8 cellular contexts compared by ENCODE assay signal in genomic region chr11:250740-251299, GRCh38. TPM values are rescaled to one million over a fixed set of nuclear protein-coding genes. Genes with fewer than 3 reads are reported as not detected.
DNase-seq lines count a peak whose midpoint lies in the region; ATAC-seq, FAIRE-seq and TF ChIP-seq lines count a peak whose summit lies in the region.

No MANE protein-coding gene starts in this region.

- 82 to 85% methylated on average over 10 of the region's 10 CpGs for WGBS in lung, 2 donors

- H3K4me3 ChIP-seq in lung = no peak overlapping the region

- FAIRE-seq in D721Med (lab: Jason Lieb, UNC) = no peak

- TF ChIP-seq CTCF in D721Med (IDR thresholded peaks at IDR 0.05; ENCODE audit: insufficient read depth, missing control alignments) (peak; percentile 56), lung (IDR thresholded peaks at IDR 0.05; ENCODE audit: control extremely low read depth, extremely low read depth) (peak; percentile 60)

- ATAC-seq in lung (ENCODE audit: insufficient read depth, low FRiP score) = no peak
- ATAC-seq in GM18517 (IDR thresholded peaks at IDR 0.05; ENCODE audit: unreplicated experiment) = no peak
- no peak for ATAC-seq in GM21619 (IDR thresholded peaks at IDR 0.05; ENCODE audit: unreplicated experiment)

- DNase-seq in D721Med (ENCODE audit: insufficient read length, low spot score) = no peak
- peak; percentile 40 for DNase-seq in LHCN-M2 (ENCODE audit: low read depth)
- DNase-seq in activated CD4-positive, CD25-positive, alpha-beta regulatory T cell treated with anti-CD3 and anti-CD28 coated beads, Interleukin-2, amount 50 U/mL, for 72 hours = peak; percentile 70
- DNase-seq in cerebellar cortex (ENCODE audit: low spot score) = peak; percentile 56
- peak; percentile 67 for DNase-seq in lung (ENCODE audit: low spot score)
- peak; percentile 68 to 73 for DNase-seq in stimulated activated CD8-positive, alpha-beta memory T cell treated with anti-CD3 and anti-CD28 coated beads, Interleukin-2, amount 100 ng/mL, for 1 hour (ENCODE audit: low read depth in 2 of 2)

- H3K27me3 ChIP-seq in lung (ENCODE audit: control insufficient read depth, insufficient read depth) = no peaks in the 10 kb centered on the region

- H3K4me1 ChIP-seq in lung (ENCODE audit: control insufficient read depth in 2 of 2, insufficient read depth in 2 of 2, low read length in 2 of 2) = no peaks in the 10 kb centered on the region

- H3K36me3 ChIP-seq in lung (ENCODE audit: control insufficient read depth in 2 of 2, insufficient read depth in 2 of 2, low read length in 2 of 2) = peaks cover 33 to 50% of the 10 kb centered on the region in 2 donors

- no peak overlapping the region for H3K27ac ChIP-seq in lung (ENCODE audit: low read depth in 1 of 2, low read length in 1 of 2)

- no peaks in the 10 kb centered on the region for H3K9me3 ChIP-seq in lung (ENCODE audit: control insufficient read depth in 2 of 2, insufficient read depth in 1 of 2, low read length in 1 of 2)

RNA-seq across cellular contexts. Expression of gene PSMD13, which starts 14.0 kb away (rescaled TPM):
- 122 and 135 TPM in 2 replicates for total RNA-seq in LHCN-M2 (2014; rRNA removed)
- 171 TPM for polyA plus RNA-seq in LHCN-M2 (2012)
- 100 to 1,000 TPM in 1 of 2 donors, 10 to 100 TPM in 1; 75.2 to 131 TPM for total RNA-seq in lung
- polyA plus RNA-seq in lung = 100 to 1,000 TPM; 158 to 184 TPM

RNA-seq across cellular contexts. Expression of gene SIRT3, which starts 14.7 kb away (rescaled TPM):
- 7.9 and 8.6 TPM in 2 replicates for total RNA-seq in LHCN-M2 (2014; rRNA removed)
- polyA plus RNA-seq in LHCN-M2 (2012) = 9.6 TPM
- 10 to 100 TPM; 16.0 to 21.2 TPM for total RNA-seq in lung
- polyA plus RNA-seq in lung = 10 to 100 TPM; 14.6 to 16.9 TPM

RNA-seq across cellular contexts. Expression of gene NLRP6, which starts 27.4 kb away (rescaled TPM):
- total RNA-seq in LHCN-M2 (2014; rRNA removed) = not detected in 2 replicates
- not detected for polyA plus RNA-seq in LHCN-M2 (2012)
- total RNA-seq in lung = 1 to 10 TPM; 2.1 to 2.7 TPM
- polyA plus RNA-seq in lung = 1 to 10 TPM in 1 of 2 donors, under 1 TPM in 1; 0.08 to 9.6 TPM

RNA-seq across cellular contexts. Expression of gene PGGHG, which starts 38.1 kb away (rescaled TPM):
- total RNA-seq in LHCN-M2 (2014; rRNA removed) = 5.2 and 7.6 TPM in 2 replicates
- 1.2 TPM for polyA plus RNA-seq in LHCN-M2 (2012)
- 10 to 100 TPM; 21.6 to 63.3 TPM for total RNA-seq in lung
- 100 to 1,000 TPM; 112 to 145 TPM for polyA plus RNA-seq in lung

RNA-seq across cellular contexts. Expression of gene RIC8A, which starts 43.3 kb away (rescaled TPM):
- total RNA-seq in LHCN-M2 (2014; rRNA removed) = 152 and 183 TPM in 2 replicates
- 160 TPM for polyA plus RNA-seq in LHCN-M2 (2012)
- 100 to 1,000 TPM; 104 to 122 TPM for total RNA-seq in lung
- 10 to 100 TPM; 52.1 to 83.2 TPM for polyA plus RNA-seq in lung
